In the genomic region with DNA sequence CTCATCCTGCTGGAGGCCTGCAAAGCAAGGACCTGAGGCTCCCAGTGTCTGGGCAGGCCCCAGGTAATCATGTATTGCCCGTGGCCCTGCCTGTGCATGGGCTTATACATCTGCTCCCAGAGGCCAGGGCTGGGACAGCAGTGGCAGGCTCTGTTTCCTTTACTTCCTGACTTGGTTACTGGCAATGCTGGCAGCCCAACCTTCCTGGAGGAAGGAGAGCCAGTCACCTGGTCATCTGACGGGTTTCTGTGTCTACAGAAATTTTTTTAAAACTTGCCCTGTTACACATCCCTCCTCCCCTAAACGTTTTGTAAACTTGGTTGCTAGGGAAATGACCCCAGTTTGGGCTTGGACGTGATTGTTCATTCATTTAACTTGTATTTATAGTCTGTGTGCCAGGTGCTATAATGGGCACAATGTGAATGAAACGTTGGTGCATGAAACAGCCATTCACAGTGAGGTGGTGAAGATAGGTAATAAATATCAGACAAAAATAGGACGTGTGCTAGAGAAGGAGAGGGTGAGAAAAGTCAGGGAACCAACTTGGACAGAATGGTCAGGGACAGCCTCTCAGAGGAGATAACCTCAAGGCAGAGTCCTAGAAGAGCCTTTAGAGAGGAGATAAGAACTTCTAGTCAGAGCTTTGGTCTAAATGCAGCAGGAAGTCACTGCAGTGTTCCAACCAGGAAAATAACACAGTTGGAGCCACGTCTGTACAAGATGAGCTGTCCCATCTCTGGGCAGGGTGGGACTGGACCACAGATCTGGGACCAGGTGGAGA, we compare ENCODE assay signal across 1 cellular context.
TF ChIP-seq lines count a peak whose summit lies in the region.

No MANE protein-coding gene starts in this region.

TF ChIP-seq in HepG2, 621 proteins besides CTCF, POLR2A, EP300 and RAD21 (continued from another document):
- no peak for TF ChIP-seq SMC3 (IDR thresholded peaks at IDR 0.05; ENCODE audit: low read length)
- no peak for TF ChIP-seq HMG20B (CRISPR knock-in tag; conservative IDR thresholded peaks at IDR 0.05)
- TF ChIP-seq ZNF3 (CRISPR knock-in tag; IDR thresholded peaks at IDR 0.05), result no peak
- no peak for TF ChIP-seq HOXA5 (CRISPR knock-in tag; IDR thresholded peaks at IDR 0.05)
- TF ChIP-seq, protein P1, sequence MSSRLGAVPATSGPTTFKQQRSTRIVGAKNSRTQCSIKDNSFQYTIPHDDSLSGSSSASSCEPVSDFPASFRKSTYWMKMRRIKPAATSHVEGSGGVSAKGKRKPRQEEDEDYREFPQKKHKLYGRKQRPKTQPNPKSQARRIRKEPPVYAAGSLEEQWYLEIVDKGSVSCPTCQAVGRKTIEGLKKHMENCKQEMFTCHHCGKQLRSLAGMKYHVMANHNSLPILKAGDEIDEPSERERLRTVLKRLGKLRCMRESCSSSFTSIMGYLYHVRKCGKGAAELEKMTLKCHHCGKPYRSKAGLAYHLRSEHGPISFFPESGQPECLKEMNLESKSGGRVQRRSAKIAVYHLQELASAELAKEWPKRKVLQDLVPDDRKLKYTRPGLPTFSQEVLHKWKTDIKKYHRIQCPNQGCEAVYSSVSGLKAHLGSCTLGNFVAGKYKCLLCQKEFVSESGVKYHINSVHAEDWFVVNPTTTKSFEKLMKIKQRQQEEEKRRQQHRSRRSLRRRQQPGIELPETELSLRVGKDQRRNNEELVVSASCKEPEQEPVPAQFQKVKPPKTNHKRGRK (CRISPR knock-in tag; IDR thresholded peaks at IDR 0.05), result no peak
- TF ChIP-seq RXRB (CRISPR knock-in tag; IDR thresholded peaks at IDR 0.05; ENCODE audit: borderline replicate concordance), result no peak
- TF ChIP-seq ZNF468 (CRISPR knock-in tag; IDR thresholded peaks at IDR 0.05), result no peak
- TF ChIP-seq ZNF749 (CRISPR knock-in tag; IDR thresholded peaks at IDR 0.05; ENCODE audit: borderline replicate concordance), result no peak
- no peak for TF ChIP-seq SIN3A (IDR thresholded peaks at IDR 0.05; ENCODE audit: borderline replicate concordance, low read depth, low read length)
- TF ChIP-seq ZFP36L2 (CRISPR knock-in tag; IDR thresholded peaks at IDR 0.05), result no peak
- no peak for TF ChIP-seq ZGPAT (CRISPR knock-in tag; IDR thresholded peaks at IDR 0.05)
